Comparison of ENCODE assay signal across 13 cellular contexts in the genomic region with DNA sequence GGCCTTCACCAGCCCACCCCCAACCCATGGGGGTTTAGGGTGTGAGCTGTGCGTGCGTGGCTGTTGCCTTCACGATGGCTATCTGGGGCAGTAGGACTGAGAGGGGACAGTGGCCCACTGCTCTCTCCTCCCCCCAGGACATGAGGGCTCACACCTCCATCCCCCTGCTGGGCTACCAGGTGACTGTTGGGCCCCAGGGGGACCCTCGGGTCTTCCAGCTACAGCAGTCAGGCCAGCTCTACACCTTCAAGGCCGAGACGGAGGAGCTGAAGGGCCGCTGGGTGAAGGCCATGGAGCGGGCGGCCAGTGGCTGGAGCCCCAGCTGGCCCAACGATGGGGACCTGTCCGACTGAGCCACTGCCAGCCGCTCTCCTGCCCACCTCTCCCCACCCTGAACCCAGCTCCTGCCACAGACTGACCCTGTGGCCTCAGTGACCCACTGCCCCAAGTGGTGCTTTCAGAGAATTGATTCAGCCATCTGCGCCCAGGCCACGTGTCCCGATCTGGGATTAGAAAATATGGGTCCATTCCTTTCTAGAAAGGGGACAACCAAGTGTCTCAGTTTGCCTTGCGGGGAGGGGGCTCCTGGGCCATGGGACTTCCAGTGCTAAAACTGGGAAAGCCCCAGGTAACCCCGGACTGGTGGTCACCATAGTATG. TPM values are rescaled to one million over a fixed set of nuclear protein-coding genes. Genes with fewer than 3 reads are reported as not detected.
"Had no signal": no experiment of that assay in that cellular context is flagged by ENCODE, and none has a peak within 500 bp of the region (broad histone marks: within the 10 kb centered on the region; RNA-seq: fewer than 3 reads in every experiment).

No MANE protein-coding gene starts in this region.

- H3K4me3 Mint-ChIP-seq: activated naive CD8-positive, alpha-beta T cell treated with anti-CD3 and anti-CD28 coated beads for 36 hours; activated T-cell treated with anti-CD3 and anti-CD28 coated beads, Interleukin-2, amount 50 U/mL, for 24 hours had no signal

- H3K27me3 Mint-ChIP-seq: activated naive CD8-positive, alpha-beta T cell treated with anti-CD3 and anti-CD28 coated beads for 36 hours; activated T-cell treated with anti-CD3 and anti-CD28 coated beads, Interleukin-2, amount 50 U/mL, for 24 hours had no signal

- DNase-seq: activated CD4-positive, alpha-beta T cell treated with anti-CD3 and anti-CD28 coated beads for 4 hours; activated effector memory CD4-positive, alpha-beta T cell treated with anti-CD3 and anti-CD28 coated beads, Interleukin-2, amount 50 U/mL, for 16 hours; activated naive CD8-positive, alpha-beta T cell treated with anti-CD3 and anti-CD28 coated beads for 36 hours; activated T-cell treated with anti-CD3 and anti-CD28 coated beads, Interleukin-2, amount 50 U/mL, for 24 hours; cerebellar nuclear complex; dermis blood vessel endothelial cell; erythroblast; left ventricle myocardium superior; substantia nigra; T-helper 9 cell; transverse colon had no signal

- H3K4me3 ChIP-seq: hepatocyte, skin epidermis, transverse colon had no signal

- ATAC-seq: left ventricle myocardium superior had no signal

- H3K27ac Mint-ChIP-seq: activated naive CD8-positive, alpha-beta T cell treated with anti-CD3 and anti-CD28 coated beads for 36 hours; activated T-cell treated with anti-CD3 and anti-CD28 coated beads, Interleukin-2, amount 50 U/mL, for 24 hours had no signal

- H3K36me3 ChIP-seq: transverse colon had no signal

- H3K27me3 ChIP-seq: hepatocyte, transverse colon had no signal

RNA-seq across cellular contexts. Expression of gene FGD2, which starts 22.5 kb away (rescaled TPM):
- total RNA-seq: dermis blood vessel endothelial cell had no signal
